ENCODE assay signal across 8 cellular contexts in the genomic region with DNA sequence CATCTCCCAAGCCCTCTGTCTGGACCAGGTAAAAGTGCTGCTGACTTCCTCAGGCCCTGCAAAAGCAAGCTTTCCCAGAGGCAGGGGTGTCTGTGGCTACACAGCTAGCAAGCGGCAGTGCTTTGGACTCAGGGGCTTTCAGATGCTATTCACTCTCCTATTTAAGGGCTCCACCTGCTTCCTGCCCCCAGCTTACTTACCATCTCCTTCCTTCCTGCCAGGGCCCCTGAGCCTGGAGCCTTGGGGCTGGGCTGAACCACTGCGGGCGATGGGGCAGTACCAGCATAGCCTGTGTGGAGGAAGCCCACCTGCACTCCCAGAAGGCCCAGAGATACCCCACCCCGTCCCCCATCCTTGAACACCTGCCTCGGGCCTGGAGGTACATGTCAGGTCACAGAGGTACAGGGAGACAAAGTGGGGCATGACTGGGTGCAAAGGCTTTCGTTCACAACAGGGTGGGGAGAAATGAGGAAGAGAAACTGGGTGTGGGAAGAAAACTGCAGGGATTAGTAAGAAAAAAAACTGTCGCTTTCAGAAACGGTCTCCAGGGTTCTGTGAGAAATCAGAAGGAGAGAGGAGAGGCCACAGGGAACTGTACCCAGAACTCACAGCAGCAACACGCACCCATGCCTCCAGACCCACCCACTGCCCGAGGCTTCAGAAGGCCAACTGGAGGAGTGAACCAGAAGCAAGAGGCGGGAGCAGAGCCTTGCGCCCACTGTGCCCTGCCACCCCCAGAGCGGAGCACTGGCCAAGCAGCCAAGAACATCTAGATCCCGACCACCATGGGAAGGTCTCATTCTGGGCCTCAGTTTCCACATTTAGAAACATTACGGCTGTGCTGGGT. TPM values are rescaled to one million over a fixed set of nuclear protein-coding genes. Genes with fewer than 3 reads are reported as not detected.
DNase-seq lines count a peak whose midpoint lies in the region; ATAC-seq and TF ChIP-seq lines count a peak whose summit lies in the region.

No MANE protein-coding gene starts in this region.

- H3K9me3 Mint-ChIP-seq in effector memory CD8-positive, alpha-beta T cell = peaks cover 4 to 13% of the 10 kb centered on the region in 2 donors
- peaks cover 6% of the 10 kb centered on the region for H3K9me3 Mint-ChIP-seq in stimulated activated effector memory CD8-positive, alpha-beta T cell treated with anti-CD3 and anti-CD28 coated beads, Interleukin-12 subunit alpha, Interleukin-12 subunit beta, amount 100 ng/mL, for 72 hours

- H3K27me3 Mint-ChIP-seq in effector memory CD8-positive, alpha-beta T cell = no peaks in the 10 kb centered on the region

- H3K4me2 ChIP-seq in MM.1S (ENCODE audit: low read depth, low read length) = peak overlapping the region; percentile 51

- ATAC-seq in GM18502 (IDR thresholded peaks at IDR 0.05; ENCODE audit: poor library complexity, unreplicated experiment) (peak; percentile 63), GM21619 (IDR thresholded peaks at IDR 0.05; ENCODE audit: unreplicated experiment) (peak; percentile 45)
- ATAC-seq in effector memory CD8-positive, alpha-beta T cell (replicated peaks) = peak; percentile 56
- peak; percentile 50 for ATAC-seq in stimulated activated effector memory CD8-positive, alpha-beta T cell treated with anti-CD3 and anti-CD28 coated beads, Interleukin-12 subunit alpha, Interleukin-12 subunit beta, amount 100 ng/mL, for 72 hours

- TF ChIP-seq CTCF in MM.1S (IDR thresholded peaks at IDR 0.05; ENCODE audit: low read length) (no peak), BE2C (IDR thresholded peaks at IDR 0.05; ENCODE audit: low read depth, low read length) (no peak)

- H3K4me3 Mint-ChIP-seq in effector memory CD8-positive, alpha-beta T cell = peak overlapping the region; percentile 72 to 75
- H3K4me3 Mint-ChIP-seq in stimulated activated effector memory CD8-positive, alpha-beta T cell treated with anti-CD3 and anti-CD28 coated beads, Interleukin-12 subunit alpha, Interleukin-12 subunit beta, amount 100 ng/mL, for 72 hours = peak overlapping the region; percentile 47

- H3K36me3 Mint-ChIP-seq in effector memory CD8-positive, alpha-beta T cell (ENCODE audit: insufficient read depth) = peaks cover 31% of the 10 kb centered on the region
- H3K36me3 Mint-ChIP-seq in stimulated activated effector memory CD8-positive, alpha-beta T cell treated with anti-CD3 and anti-CD28 coated beads, Interleukin-12 subunit alpha, Interleukin-12 subunit beta, amount 100 ng/mL, for 72 hours = peaks cover 75% of the 10 kb centered on the region

- H3K4me1 ChIP-seq in MM.1S (ENCODE audit: low read length) (peaks cover 46% of the 10 kb centered on the region), BE2C (peaks cover 8% of the 10 kb centered on the region; the same call in 1 of the 2 replicates)

- no peaks in the 10 kb centered on the region for H3K27me3 ChIP-seq in MM.1S (replicated peaks; ENCODE audit: insufficient read depth, low read length)
- H3K27me3 ChIP-seq in BE2C = no peaks in the 10 kb centered on the region
- no peaks in the 10 kb centered on the region for H3K27me3 ChIP-seq in H7 (ENCODE audit: control insufficient read depth, insufficient read depth, low read length)

- peak overlapping the region; percentile 95 to 96 for H3K27ac Mint-ChIP-seq in effector memory CD8-positive, alpha-beta T cell
- peak overlapping the region; percentile 88 for H3K27ac Mint-ChIP-seq in stimulated activated effector memory CD8-positive, alpha-beta T cell treated with anti-CD3 and anti-CD28 coated beads, Interleukin-12 subunit alpha, Interleukin-12 subunit beta, amount 100 ng/mL, for 72 hours

- no peak overlapping the region for H3K9ac ChIP-seq in MM.1S (ENCODE audit: low read length)

- H3K9me2 ChIP-seq in MM.1S (replicated peaks; ENCODE audit: insufficient read depth, low read length) = no peaks in the 10 kb centered on the region

- H3K4me3 ChIP-seq in MM.1S (ENCODE audit: low read length) = 0 out of 2 replicates have a peak overlapping the region, but pooled peaks have one; percentile 3
- no peak overlapping the region for H3K4me3 ChIP-seq in BE2C (ENCODE audit: low read depth, low read length)
- no peak overlapping the region for H3K4me3 ChIP-seq in H7 (ENCODE audit: insufficient read depth, low read depth, low read length)

- H3K9me3 ChIP-seq in MM.1S (replicated peaks; ENCODE audit: insufficient read depth, low read length) (no peaks in the 10 kb centered on the region), BE2C (no peaks in the 10 kb centered on the region)

- peaks cover 63 to 65% of the 10 kb centered on the region in 2 donors for H3K4me1 Mint-ChIP-seq in effector memory CD8-positive, alpha-beta T cell (ENCODE audit: low read depth in 2 of 2)
- peaks cover 76% of the 10 kb centered on the region for H3K4me1 Mint-ChIP-seq in stimulated activated effector memory CD8-positive, alpha-beta T cell treated with anti-CD3 and anti-CD28 coated beads, Interleukin-12 subunit alpha, Interleukin-12 subunit beta, amount 100 ng/mL, for 72 hours

- peaks cover 76% of the 10 kb centered on the region for H3K79me2 ChIP-seq in MM.1S (ENCODE audit: low read length)

- H4K20me1 ChIP-seq in MM.1S (ENCODE audit: insufficient read depth, low read length) = peaks cover 17% of the 10 kb centered on the region

- DNase-seq in MM.1S = peak; percentile 61
- peak in 1 of 3 experiments; percentile 28 for DNase-seq in effector memory CD8-positive, alpha-beta T cell
- no peak for DNase-seq in stimulated activated effector memory CD8-positive, alpha-beta T cell treated with anti-CD3 and anti-CD28 coated beads, Interleukin-12 subunit alpha, Interleukin-12 subunit beta, amount 100 ng/mL, for 72 hours (ENCODE audit: low spot score in 2 of 2)
- no peak for DNase-seq in BE2C
- DNase-seq in H7 = no peak
- no peak for DNase-seq in DMS 273 (lab: John Stamatoyannopoulos, UW; ENCODE audit: unreplicated experiment)

- H3F3A ChIP-seq in MM.1S (ENCODE audit: insufficient read depth, low read length) = peaks cover 22% of the 10 kb centered on the region

- H3K36me3 ChIP-seq in MM.1S (replicated peaks; ENCODE audit: insufficient read depth, low read length) (peaks cover 17% of the 10 kb centered on the region), BE2C (peaks cover 22% of the 10 kb centered on the region), H7 (replicated peaks; ENCODE audit: control insufficient read depth, insufficient read depth, low read length) (peaks cover 29% of the 10 kb centered on the region)

- no peak overlapping the region for H2AFZ ChIP-seq in MM.1S (ENCODE audit: low read length)

- H3K27ac ChIP-seq in MM.1S (ENCODE audit: low read length) = peak overlapping the region; percentile 45; the same call in 1 of the 2 replicates

RNA-seq across cellular contexts. Expression of a gene that starts 49.5 kb away (rescaled TPM):
- 80.9 TPM for polyA plus RNA-seq in BE2C (2012; ENCODE audit: insufficient read depth, insufficient read length, low read depth)
- 40.0 and 40.9 TPM in 2 replicates for total RNA-seq in H7 (2014; rRNA removed; shearing (Covaris generic))

RNA-seq across cellular contexts. Expression of a gene that starts 49.6 kb away (rescaled TPM):
- not detected for polyA plus RNA-seq in BE2C (2012; ENCODE audit: insufficient read depth, insufficient read length, low read depth)
- 32.3 and 35.2 TPM in 2 replicates for total RNA-seq in H7 (2014; rRNA removed; shearing (Covaris generic))

RNA-seq across cellular contexts. Expression of a gene that starts 52.4 kb away (rescaled TPM):
- 16.3 TPM for polyA plus RNA-seq in BE2C (2012; ENCODE audit: insufficient read depth, insufficient read length, low read depth)
- total RNA-seq in H7 (2014; rRNA removed; shearing (Covaris generic)) = 51.6 and 65.4 TPM in 2 replicates
